1 cellular context compared by ENCODE assay signal in genomic region chr7:77460057-77460486, GRCh38.
TF ChIP-seq lines count a peak whose summit lies in the region.

No MANE protein-coding gene starts in this region.

TF ChIP-seq in HepG2, 621 proteins besides CTCF, POLR2A, EP300 and RAD21 (continued from another document and continues in another):
- TF ChIP-seq ZBTB10 (CRISPR knock-in tag; IDR thresholded peaks at IDR 0.05; ENCODE audit: borderline replicate concordance): no peak
- TF ChIP-seq NCOR1 (IDR thresholded peaks at IDR 0.05; ENCODE audit: borderline replicate concordance, low read length): no peak
- TF ChIP-seq ZNF547 (CRISPR knock-in tag; IDR thresholded peaks at IDR 0.05): no peak
- TF ChIP-seq ZNF710 (CRISPR knock-in tag; IDR thresholded peaks at IDR 0.05; ENCODE audit: borderline replicate concordance): no peak
- no peak for TF ChIP-seq RAD51 (IDR thresholded peaks at IDR 0.05; ENCODE audit: borderline replicate concordance)
- no peak for TF ChIP-seq MYNN (CRISPR knock-in tag; IDR thresholded peaks at IDR 0.05; ENCODE audit: low read depth)
- no peak for TF ChIP-seq ZNF839 (CRISPR knock-in tag; IDR thresholded peaks at IDR 0.05; ENCODE audit: borderline replicate concordance)
- TF ChIP-seq HES4 (CRISPR knock-in tag; IDR thresholded peaks at IDR 0.05; ENCODE audit: borderline replicate concordance): no peak
- TF ChIP-seq FOXM1 (CRISPR knock-in tag; IDR thresholded peaks at IDR 0.05): no peak
- no peak for TF ChIP-seq IKZF1 (IDR thresholded peaks at IDR 0.05)
- no peak for TF ChIP-seq FOXA1 (IDR thresholded peaks at IDR 0.05)
- no peak for TF ChIP-seq FOXA1 (CRISPR knock-in tag; IDR thresholded peaks at IDR 0.05)
- no peak for TF ChIP-seq MXD4 (CRISPR knock-in tag; IDR thresholded peaks at IDR 0.05)
- no peak for TF ChIP-seq NR2C2 (CRISPR knock-in tag; IDR thresholded peaks at IDR 0.05; ENCODE audit: borderline replicate concordance)
- no peak for TF ChIP-seq PRPF4 (IDR thresholded peaks at IDR 0.05; ENCODE audit: low read depth, low read length, poor library complexity, severe bottlenecking)
- TF ChIP-seq TRIM24 (CRISPR knock-in tag; IDR thresholded peaks at IDR 0.05): no peak
- TF ChIP-seq ISL2 (CRISPR knock-in tag; IDR thresholded peaks at IDR 0.05): peak; percentile 59; the same call in 1 of the 2 replicates
- no peak for TF ChIP-seq ZNF788 (CRISPR knock-in tag; IDR thresholded peaks at IDR 0.05; ENCODE audit: borderline replicate concordance)
- TF ChIP-seq MIXL1 (CRISPR knock-in tag; IDR thresholded peaks at IDR 0.05): peak; percentile 73; the same call in 1 of the 2 replicates
- no peak for TF ChIP-seq RERE (CRISPR knock-in tag; IDR thresholded peaks at IDR 0.05; ENCODE audit: low read depth)
- peak; percentile 53 for TF ChIP-seq ZEB1 (IDR thresholded peaks at IDR 0.05; ENCODE audit: insufficient replicate concordance, low read depth)
- TF ChIP-seq ZNF142 (CRISPR knock-in tag; IDR thresholded peaks at IDR 0.05): no peak
- TF ChIP-seq TP53 (CRISPR knock-in tag; conservative IDR thresholded peaks at IDR 0.05): no peak
- no peak for TF ChIP-seq U2AF1 (optimal IDR thresholded peaks at IDR 0.05; ENCODE audit: low read depth, low read length)
- TF ChIP-seq ZMYM4 (CRISPR knock-in tag; IDR thresholded peaks at IDR 0.05): no peak
- TF ChIP-seq HOXA9 (CRISPR knock-in tag; IDR thresholded peaks at IDR 0.05; ENCODE audit: borderline replicate concordance): no peak
- TF ChIP-seq LCORL (IDR thresholded peaks at IDR 0.05): no peak
- TF ChIP-seq LCORL (CRISPR knock-in tag; IDR thresholded peaks at IDR 0.05): no peak
- TF ChIP-seq STAG1 (CRISPR knock-in tag; IDR thresholded peaks at IDR 0.05): peak; percentile 59
- no peak for TF ChIP-seq ZNF33B (CRISPR knock-in tag; IDR thresholded peaks at IDR 0.05)
- no peak for TF ChIP-seq ZNF441 (CRISPR knock-in tag; IDR thresholded peaks at IDR 0.05; ENCODE audit: borderline replicate concordance)
- no peak for TF ChIP-seq NR3C1 (CRISPR knock-in tag; IDR thresholded peaks at IDR 0.05)
- TF ChIP-seq RCOR2 (CRISPR knock-in tag; IDR thresholded peaks at IDR 0.05): 0 out of 2 replicates have a peak, but pooled peaks have one; percentile 36
- peak; percentile 33; the same call in 1 of the 2 replicates for TF ChIP-seq ETV5 (CRISPR knock-in tag; IDR thresholded peaks at IDR 0.05; ENCODE audit: borderline replicate concordance)
- no peak for TF ChIP-seq TEAD2 (CRISPR knock-in tag; IDR thresholded peaks at IDR 0.05)
- TF ChIP-seq ZNF256 (CRISPR knock-in tag; conservative IDR thresholded peaks at IDR 0.05): no peak
- TF ChIP-seq GFI1 (CRISPR knock-in tag; IDR thresholded peaks at IDR 0.05; ENCODE audit: borderline replicate concordance): peak; percentile 42; the same call in 1 of the 2 replicates
- TF ChIP-seq THAP9 (CRISPR knock-in tag; IDR thresholded peaks at IDR 0.05; ENCODE audit: borderline replicate concordance): no peak
- TF ChIP-seq AKAP8 (CRISPR knock-in tag; IDR thresholded peaks at IDR 0.05): no peak
- TF ChIP-seq KDM4B (CRISPR knock-in tag; IDR thresholded peaks at IDR 0.05): no peak
- TF ChIP-seq SIX4 (CRISPR knock-in tag; IDR thresholded peaks at IDR 0.05): no peak
- no peak for TF ChIP-seq ATAD3A (CRISPR knock-in tag; IDR thresholded peaks at IDR 0.05)
- TF ChIP-seq SKI (IDR thresholded peaks at IDR 0.05; ENCODE audit: partially characterized antibody): no peak
- no peak for TF ChIP-seq XBP1 (CRISPR knock-in tag; IDR thresholded peaks at IDR 0.05)
- no peak for TF ChIP-seq REL (CRISPR knock-in tag; conservative IDR thresholded peaks at IDR 0.05)
- TF ChIP-seq ZFP36L2 (CRISPR knock-in tag; IDR thresholded peaks at IDR 0.05): no peak
- no peak for TF ChIP-seq NBN (conservative IDR thresholded peaks at IDR 0.05)
- no peak for TF ChIP-seq KDM6A (CRISPR knock-in tag; IDR thresholded peaks at IDR 0.05; ENCODE audit: low read depth)
- TF ChIP-seq CSRNP1 (CRISPR knock-in tag; IDR thresholded peaks at IDR 0.05): no peak
- TF ChIP-seq ZNF296 (CRISPR knock-in tag; conservative IDR thresholded peaks at IDR 0.05): no peak
- no peak for TF ChIP-seq ZNF232 (CRISPR knock-in tag; IDR thresholded peaks at IDR 0.05; ENCODE audit: borderline replicate concordance)
- TF ChIP-seq ZNF225 (CRISPR knock-in tag; IDR thresholded peaks at IDR 0.05): no peak
